ENCODE assay signal across 17 cellular contexts in genomic region chrX:10288400-10288799, GRCh38.
DNase-seq lines count a peak whose midpoint lies in the region; TF ChIP-seq lines count a peak whose summit lies in the region.
"Had no signal": no experiment of that assay in that cellular context is flagged by ENCODE, and none has a peak within 500 bp of the region (broad histone marks: within the 10 kb centered on the region; RNA-seq: fewer than 3 reads in every experiment).

No MANE protein-coding gene starts in this region.

- CTCF ChIA-PET in PC-9 (lab: Charles Lee), result no interaction called here

- no peaks in the 10 kb centered on the region for H3K79me2 ChIP-seq in PC-9 (ENCODE audit: low read depth)

- no peaks in the 10 kb centered on the region for H3F3A ChIP-seq in PC-9 (ENCODE audit: insufficient read depth, low read depth)

- peaks cover 20% of the 10 kb centered on the region for H3K4me1 Mint-ChIP-seq in mesothelial cell of epicardium

- no peaks in the 10 kb centered on the region for H3K27me3 ChIP-seq in PC-9 (ENCODE audit: insufficient read depth, low read depth)

- no peaks in the 10 kb centered on the region for H3K36me3 Mint-ChIP-seq in mesothelial cell of epicardium
- H3K36me3 Mint-ChIP-seq: CD8-positive, alpha-beta T cell had no signal

- POLR2A ChIA-PET in PC-9 (lab: Charles Lee; ENCODE audit: unreplicated experiment), result interaction anchor here (0.8 kb wide), 1 partner anchor 330 kb away, joined by 3 read pairs; no protein-coding TSS in a partner anchor

- no TSS peak for BruUV-seq in PC-9 (replicated peaks; lab: Mats Ljungman, UMichigan)

- no peak for TF ChIP-seq CTCF in PC-9 (conservative IDR thresholded peaks at IDR 0.05)
- TF ChIP-seq CTCF in choroid plexus epithelial cell (conservative IDR thresholded peaks at IDR 0.05; ENCODE audit: low read depth, low read length), result no peak
- TF ChIP-seq CTCF in mesothelial cell of epicardium (IDR thresholded peaks at IDR 0.05; ENCODE audit: unreplicated experiment), result no peak

- H3K9me3 Mint-ChIP-seq in mesothelial cell of epicardium, result peaks cover 35% of the 10 kb centered on the region
- H3K9me3 Mint-ChIP-seq: CD8-positive, alpha-beta T cell had no signal

- intact Hi-C loops in PC-9 (cut with micrococcal nuclease; ENCODE audit: unreplicated experiment), result no loop called here

- H3K4me1 ChIP-seq in PC-9 (replicated peaks; ENCODE audit: insufficient read depth), result peaks cover 9% of the 10 kb centered on the region; the same call in 1 of the 2 replicates

- H3K27ac Mint-ChIP-seq in mesothelial cell of epicardium, result peak overlapping the region; percentile 90
- H3K27ac Mint-ChIP-seq: CD8-positive, alpha-beta T cell had no signal

- no peaks in the 10 kb centered on the region for H3K9me2 ChIP-seq in PC-9 (ENCODE audit: insufficient read depth)

- no peaks in the 10 kb centered on the region for H3K27me3 Mint-ChIP-seq in mesothelial cell of epicardium (ENCODE audit: low read depth)

- no peaks in the 10 kb centered on the region for H3K36me3 ChIP-seq in PC-9 (ENCODE audit: low read depth)

- no peaks in the 10 kb centered on the region for H4K20me1 ChIP-seq in PC-9 (ENCODE audit: insufficient read depth)

- no peak overlapping the region for H2AFZ ChIP-seq in PC-9

- H3K4me3 ChIP-seq in PC-9 (no peak overlapping the region), choroid plexus epithelial cell (ENCODE audit: low read depth, low read length) (no peak overlapping the region)

- no peak overlapping the region for H3K4me3 Mint-ChIP-seq in mesothelial cell of epicardium
- H3K4me3 Mint-ChIP-seq: CD8-positive, alpha-beta T cell had no signal

- H3K4me2 ChIP-seq in PC-9, result no peak overlapping the region

- peak; percentile 15 for DNase-seq in EH (ENCODE audit: low read depth)
- DNase-seq in PC-9, result peak; percentile 0 to 47
- peak; percentile 58 for DNase-seq in choroid plexus epithelial cell (ENCODE audit: low read depth)
- DNase-seq in mesothelial cell of epicardium (ENCODE audit: low spot score in 2 of 2, unreplicated experiment in 2 of 2), result no peak
- DNase-seq in C1 segment of cervical spinal cord (lab: John Stamatoyannopoulos, UW), result no peak
- DNase-seq in activated gamma-delta T cell treated with Interleukin-2 at 50 U/mL for 16 hours, result no peak
- DNase-seq in stimulated activated CD4-positive, alpha-beta T cell treated with anti-CD3 and anti-CD28 coated beads, Interleukin-4, amount 100 ng/mL, for 24 hours, result no peak
- DNase-seq: CD8-positive, alpha-beta T cell; DND-41; GF-D8; KG1; NCI-H1092; NCI-H146; NCI-H2081 treated with DMSO at 0.1 percent for 48 hours; NCI-H345; NCI-H69; SIG-M5 had no signal

- H3K27ac ChIP-seq in PC-9, result no peak overlapping the region

- H3K9me3 ChIP-seq in PC-9 (ENCODE audit: insufficient read depth, low read depth), result no peaks in the 10 kb centered on the region

Comparison
In these comparisons a context has a peak if more than half of its experiments do, and no peak if none do; other contexts are left out.
1. DNase-seq: peak in EH (single experiment), PC-9 (2 of 2) and choroid plexus epithelial cell (single experiment); none in mesothelial cell of epicardium (0 of 2), C1 segment of cervical spinal cord (0 of 14), activated gamma-delta T cell treated with Interleukin-2 at 50 U/mL for 16 hours (single experiment) and stimulated activated CD4-positive, alpha-beta T cell treated with anti-CD3 and anti-CD28 coated beads, Interleukin-4, amount 100 ng/mL, for 24 hours (single experiment).